Comparison of ENCODE assay signal across 16 cellular contexts in genomic region chr12:39831587-39832315, GRCh38.
A peak's percentile ranks its signal among the peaks of the same experiment; 100 is the strongest.
DNase-seq lines count a peak whose midpoint lies in the region; ATAC-seq, FAIRE-seq and TF ChIP-seq lines count a peak whose summit lies in the region.
"Had no signal": no experiment of that assay in that cellular context is flagged by ENCODE, and none has a peak within 500 bp of the region (broad histone marks: within the 10 kb centered on the region; RNA-seq: fewer than 3 reads in every experiment).

No MANE protein-coding gene starts in this region.

- H3K36me3 ChIP-seq in pancreas = no peaks in the 10 kb centered on the region

- peak overlapping the region in 3 of 4 donors; percentile 9 to 78 (median 63) for H3K27ac ChIP-seq in pancreas
- H3K27ac ChIP-seq: KMS-11, left ventricle myocardium inferior had no signal

- no peaks in the 10 kb centered on the region for H3K27me3 ChIP-seq in pancreas

- ATAC-seq in pancreas = peak; percentile 94 to 97 (median 96)
- no peak for ATAC-seq in GM21529 (IDR thresholded peaks at IDR 0.05; ENCODE audit: unreplicated experiment)
- ATAC-seq: Right ventricle myocardium inferior, WTC11 had no signal

- peaks cover 4 to 23% (median 9%) of the 10 kb centered on the region in 3 donors for H3K4me1 ChIP-seq in pancreas
- H3K4me1 ChIP-seq: left ventricle myocardium inferior had no signal

- no peak overlapping the region for H3K4me3 ChIP-seq in cardiac fibroblast (replicated peaks in 1 of 2; ENCODE audit: low read depth in 2 of 2, low read length in 2 of 2)
- no peak overlapping the region for H3K4me3 ChIP-seq in pancreas
- H3K4me3 ChIP-seq: left ventricle myocardium inferior had no signal

- TF ChIP-seq POLR2A in GM12891 (IDR thresholded peaks at IDR 0.05; ENCODE audit: low read depth, low read length) = no peak

- 39 to 59% methylated on average over 1 of the region's 1 CpG for WGBS in pancreas, 2 donors

- TF ChIP-seq CTCF in cardiac fibroblast (IDR thresholded peaks at IDR 0.05; ENCODE audit: low read depth, low read length) (no peak), pancreas (IDR thresholded peaks at IDR 0.05) (no peak)

- DNase-seq in NCI-H1417 (lab: John Stamatoyannopoulos, UW) (peak in 2 of 3 experiments; percentile 9 to 43), NCI-H1417 treated with DMSO at 0.1 percent for 48 hours (lab: John Stamatoyannopoulos, UW) (no peak), NCI-H345 (lab: John Stamatoyannopoulos, UW) (peak; percentile 65), cardiac fibroblast (ENCODE audit: low read depth in 2 of 2) (peak; percentile 17 to 42), pancreas (no peak), GM12891 (ENCODE audit: insufficient read length, low spot score) (no peak), DMS114 treated with DMSO at 0.1 percent for 48 hours (lab: John Stamatoyannopoulos, UW; ENCODE audit: unreplicated experiment) (no peak)
- DNase-seq: 8988T; activated CD8-positive, alpha-beta memory T cell treated with anti-CD3 and anti-CD28 coated beads, Interleukin-2, amount 50 U/mL, for 48 hours; left ventricle myocardium inferior; NCI-H2171; nucleus accumbens had no signal

- no peaks in the 10 kb centered on the region for H3K9me3 ChIP-seq in pancreas
- H3K9me3 ChIP-seq: left ventricle myocardium inferior had no signal

- intact Hi-C loops in pancreas (cut with DNase I) = no loop called here

- FAIRE-seq in pancreas (lab: Jason Lieb, UNC) = no peak
- no peak for FAIRE-seq in GM12891 (lab: Jason Lieb, UNC)

TF ChIP-seq in GM12891, 5 proteins besides CTCF, POLR2A, EP300 and RAD21:
- no peak for TF ChIP-seq TAF1 (IDR thresholded peaks at IDR 0.05; ENCODE audit: low read depth, low read length)
- TF ChIP-seq POLR2AphosphoS5 (IDR thresholded peaks at IDR 0.05; ENCODE audit: low read depth, low read length) = no peak
- TF ChIP-seq POU2F2 (IDR thresholded peaks at IDR 0.05; ENCODE audit: low read depth, low read length) = no peak
- TF ChIP-seq SPI1 (IDR thresholded peaks at IDR 0.05; ENCODE audit: low read depth, low read length) = no peak
- TF ChIP-seq PAX5 (IDR thresholded peaks at IDR 0.05; ENCODE audit: insufficient read depth, low read length, severe bottlenecking) = no peak

Comparison
In these comparisons a context has a peak if more than half of its experiments do, and no peak if none do; other contexts are left out.
1. DNase-seq: peak in NCI-H1417 (2 of 3), NCI-H345 (single experiment) and cardiac fibroblast (2 of 2); none in NCI-H1417 treated with DMSO at 0.1 percent for 48 hours (single experiment), pancreas (0 of 6), GM12891 (single experiment) and DMS114 treated with DMSO at 0.1 percent for 48 hours (single experiment).